Comparison of ENCODE assay signal across 24 cellular contexts in genomic region chr7:51007708-51008505, GRCh38.
A peak's percentile ranks its signal among the peaks of the same experiment; 100 is the strongest.
DNase-seq lines count a peak whose midpoint lies in the region; ATAC-seq and TF ChIP-seq lines count a peak whose summit lies in the region.
"Had no signal": no experiment of that assay in that cellular context is flagged by ENCODE, and none has a peak within 500 bp of the region (broad histone marks: within the 10 kb centered on the region; RNA-seq: fewer than 3 reads in every experiment).

No MANE protein-coding gene starts in this region.

- no peak overlapping the region for H3T11ph ChIP-seq in H9 (ENCODE audit: low read length)

- TF ChIP-seq CTCF in AG10803 (conservative IDR thresholded peaks at IDR 0.05; ENCODE audit: low read length), result no peak
- no peak for TF ChIP-seq CTCF in GM13976 (IDR thresholded peaks at IDR 0.05; ENCODE audit: borderline replicate concordance, control extremely low read depth, extremely low read depth, insufficient read depth, missing control alignments)
- TF ChIP-seq CTCF in lung (IDR thresholded peaks at IDR 0.05; ENCODE audit: control extremely low read depth, extremely low read depth), result no peak
- TF ChIP-seq CTCF in H9 (conservative IDR thresholded peaks at IDR 0.05), result no peak
- no peak for TF ChIP-seq CTCF in neural progenitor cell (IDR thresholded peaks at IDR 0.05)

- H2BK120ac ChIP-seq in H9 (ENCODE audit: low read depth, low read length, poor library complexity, severe bottlenecking), result no peak overlapping the region

- H3K9ac ChIP-seq in skeletal muscle tissue (ENCODE audit: low read depth in 1 of 3, low read length in 3 of 3), result no peak overlapping the region
- H3K9ac ChIP-seq in H9 (ENCODE audit: extremely low read depth, insufficient read length, low read length), result no peak overlapping the region
- H3K9ac ChIP-seq in neural progenitor cell, result no peak overlapping the region
- H3K9ac ChIP-seq: BLaER1 treated with 17β-estradiol and CSF1 and Interleukin-3, amounts not matched to agents 10 nM and 100 nM had no signal

- WGBS in lung, 2 donors, result 91% methylated on average over 17 of the region's 17 CpGs
- no CpG with 5 or more reads among the region's 17 CpGs for WGBS in H9 (ENCODE audit: extremely low coverage, insufficient read length, low lambda C conversion rate)

- H3K27me3 Mint-ChIP-seq in H9 (ENCODE audit: low read depth) (peaks cover 2% of the 10 kb centered on the region), neural progenitor cell (ENCODE audit: insufficient read depth, low read depth) (no peaks in the 10 kb centered on the region)
- H3K27me3 Mint-ChIP-seq: CD4-positive, alpha-beta T cell had no signal

- H3K4me3 ChIP-seq in AG10803 (ENCODE audit: low read length) (no peak overlapping the region), lung (no peak overlapping the region), skeletal muscle tissue (ENCODE audit: low read length in 3 of 3) (no peak overlapping the region), neural progenitor cell (no peak overlapping the region)
- H3K4me3 ChIP-seq: BLaER1 treated with 17β-estradiol and CSF1 and Interleukin-3, amounts not matched to agents 10 nM and 100 nM; GM12878; SK-N-MC had no signal

- no peaks in the 10 kb centered on the region for H3K9me3 Mint-ChIP-seq in H9
- H3K9me3 Mint-ChIP-seq in neural progenitor cell, result no peaks in the 10 kb centered on the region
- H3K9me3 Mint-ChIP-seq: CD4-positive, alpha-beta T cell had no signal

- H3K9me3 ChIP-seq in lung (ENCODE audit: control insufficient read depth in 2 of 2, insufficient read depth in 1 of 2, low read length in 1 of 2), result peaks cover 0 to 2% of the 10 kb centered on the region in 2 donors
- H3K9me3 ChIP-seq in skeletal muscle tissue (ENCODE audit: control insufficient read depth in 3 of 3, low read length in 3 of 3), result no peaks in the 10 kb centered on the region
- H3K9me3 ChIP-seq in H9 (ENCODE audit: control insufficient read depth, low read depth, low read length), result no peaks in the 10 kb centered on the region
- no peaks in the 10 kb centered on the region for H3K9me3 ChIP-seq in neural progenitor cell (ENCODE audit: low read depth)
- H3K9me3 ChIP-seq: BLaER1 treated with 17β-estradiol and CSF1 and Interleukin-3, amounts not matched to agents 10 nM and 100 nM had no signal

- H3K79me1 ChIP-seq in H9 (ENCODE audit: insufficient read depth, low read depth, low read length, poor library complexity, severe bottlenecking), result no peaks in the 10 kb centered on the region

- no peak overlapping the region for H2BK15ac ChIP-seq in H9 (ENCODE audit: low read depth, low read length)

- no peak overlapping the region for H2BK20ac ChIP-seq in H9 (ENCODE audit: low read depth, low read length, poor library complexity, severe bottlenecking)

- ATAC-seq in lung (ENCODE audit: insufficient read depth, low FRiP score), result no peak
- no peak for ATAC-seq in HG03354 (IDR thresholded peaks at IDR 0.05; ENCODE audit: poor library complexity, severe bottlenecking, unreplicated experiment)
- ATAC-seq: GM12878 had no signal

- H3K4me1 Mint-ChIP-seq in H9, result no peaks in the 10 kb centered on the region
- no peaks in the 10 kb centered on the region for H3K4me1 Mint-ChIP-seq in neural progenitor cell

- no peaks in the 10 kb centered on the region for H3F3A ChIP-seq in neural progenitor cell (ENCODE audit: low read depth)

- no peaks in the 10 kb centered on the region for H3K4me1 ChIP-seq in lung (ENCODE audit: control insufficient read depth in 2 of 2, insufficient read depth in 2 of 2, low read length in 2 of 2)
- peaks cover 8 to 22% (median 13%) of the 10 kb centered on the region in 3 donors for H3K4me1 ChIP-seq in skeletal muscle tissue (ENCODE audit: control insufficient read depth in 3 of 3, insufficient read depth in 3 of 3, low read length in 3 of 3)
- no peaks in the 10 kb centered on the region for H3K4me1 ChIP-seq in H9 (ENCODE audit: insufficient read depth, low read length)
- H3K4me1 ChIP-seq in neural progenitor cell, result no peaks in the 10 kb centered on the region

- no peak overlapping the region for H3K14ac ChIP-seq in H9 (ENCODE audit: insufficient read depth, low read length)

- H3K27me3 ChIP-seq in lung (ENCODE audit: control insufficient read depth, insufficient read depth), result no peaks in the 10 kb centered on the region
- no peaks in the 10 kb centered on the region for H3K27me3 ChIP-seq in skeletal muscle tissue (ENCODE audit: control insufficient read depth in 3 of 3, insufficient read depth in 3 of 3, low read length in 3 of 3)
- H3K27me3 ChIP-seq in H9 (ENCODE audit: insufficient read depth, low read length), result no peaks in the 10 kb centered on the region
- H3K27me3 ChIP-seq in neural progenitor cell, result no peaks in the 10 kb centered on the region
- H3K27me3 ChIP-seq: BLaER1 treated with 17β-estradiol and CSF1 and Interleukin-3, amounts not matched to agents 10 nM and 100 nM had no signal

- in situ Hi-C loops in GM13976 (cut with MboI; ENCODE audit: low sequenced_read_pairs, unreplicated experiment), result no loop called here

- H2BK12ac ChIP-seq in H9 (ENCODE audit: insufficient read length, low read depth, low read length), result no peak overlapping the region

- no peaks in the 10 kb centered on the region for H3K23me2 ChIP-seq in H9 (ENCODE audit: insufficient read length, low read depth, low read length, poor library complexity, severe bottlenecking)

- H3K4ac ChIP-seq in H9 (ENCODE audit: low read depth, low read length), result no peak overlapping the region

- H4K5ac ChIP-seq in H9 (ENCODE audit: insufficient read length, low read depth, low read length), result no peak overlapping the region

- no peak overlapping the region for H3K56ac ChIP-seq in H9 (ENCODE audit: insufficient read length, low read depth, low read length)

- H4K91ac ChIP-seq in H9 (ENCODE audit: insufficient read length, low read depth, low read length), result no peak overlapping the region

- H3K27ac ChIP-seq in lung (ENCODE audit: low read depth in 1 of 2, low read length in 1 of 2) (no peak overlapping the region), skeletal muscle tissue (ENCODE audit: low read depth, low read length) (peak overlapping the region; percentile 23), H9 (ENCODE audit: insufficient read length, low read depth, low read length) (no peak overlapping the region), neural progenitor cell (no peak overlapping the region)
- H3K27ac ChIP-seq: BLaER1 treated with 17β-estradiol and CSF1 and Interleukin-3, amounts not matched to agents 10 nM and 100 nM; SK-N-MC had no signal

- no peaks in the 10 kb centered on the region for H4K20me1 ChIP-seq in H9 (ENCODE audit: control insufficient read depth, insufficient read depth, insufficient read length)
- H4K20me1 ChIP-seq in neural progenitor cell (ENCODE audit: low read depth), result no peaks in the 10 kb centered on the region
- H4K20me1 ChIP-seq: BLaER1 treated with 17β-estradiol and CSF1 and Interleukin-3, amounts not matched to agents 10 nM and 100 nM had no signal

- DNase-seq in AG10803 (ENCODE audit: low read depth) (peak; percentile 49), GM13976 (ENCODE audit: low spot score) (peak; percentile 4), lung (ENCODE audit: low spot score) (peak; percentile 11), H9 (no peak), neural progenitor cell (ENCODE audit: low spot score) (no peak)
- DNase-seq: AML-193; CD4-positive, alpha-beta T cell; GOT3; HCEC 1CT; Karpas-422; NCI-H1092 treated with DMSO at 0.1 percent for 48 hours; NCI-H1436; NCI-H187; NCI-H2081 treated with DMSO at 0.1 percent for 48 hours; NCI-H2171 treated with DMSO at 0.1 percent for 48 hours; NCI-H446; NCI-H524 treated with DMSO at 0.1 percent for 48 hours; NCI-H774; SIG-M5 had no signal

- no peak overlapping the region for H2AK5ac ChIP-seq in H9 (ENCODE audit: insufficient read length, low read length)

- no peak overlapping the region for H3K18ac ChIP-seq in H9 (ENCODE audit: insufficient read length, low read depth, low read length)

- no peak overlapping the region for H3K23ac ChIP-seq in H9 (ENCODE audit: insufficient read length, low read depth, low read length)

- no peak overlapping the region for H4K8ac ChIP-seq in H9 (replicated peaks; ENCODE audit: insufficient read length, low read depth, low read length)

- no peak overlapping the region for H3K4me3 Mint-ChIP-seq in H9
- no peak overlapping the region for H3K4me3 Mint-ChIP-seq in neural progenitor cell
- H3K4me3 Mint-ChIP-seq: CD4-positive, alpha-beta T cell had no signal

- H2AFZ ChIP-seq in H9 (ENCODE audit: low read length) (no peak overlapping the region), neural progenitor cell (replicated peaks) (no peak overlapping the region)

- H3K36me3 Mint-ChIP-seq in H9 (ENCODE audit: insufficient read depth in 1 of 3, low read depth in 3 of 3), result no peaks in the 10 kb centered on the region; a peak in 2 of 7 replicates
- no peaks in the 10 kb centered on the region for H3K36me3 Mint-ChIP-seq in neural progenitor cell

- H3K4me2 ChIP-seq in H9 (ENCODE audit: insufficient read depth, insufficient read length, low read length) (no peak overlapping the region), neural progenitor cell (no peak overlapping the region)

- H3K79me2 ChIP-seq in H9 (ENCODE audit: insufficient read depth, low read length), result no peaks in the 10 kb centered on the region
- no peaks in the 10 kb centered on the region for H3K79me2 ChIP-seq in neural progenitor cell (ENCODE audit: low read depth)

- H3K36me3 ChIP-seq in lung (ENCODE audit: control insufficient read depth in 2 of 2, insufficient read depth in 2 of 2, low read length in 2 of 2), result no peaks in the 10 kb centered on the region
- H3K36me3 ChIP-seq in skeletal muscle tissue (ENCODE audit: control insufficient read depth in 3 of 3, insufficient read depth in 3 of 3, low read length in 3 of 3), result no peaks in the 10 kb centered on the region
- no peaks in the 10 kb centered on the region for H3K36me3 ChIP-seq in neural progenitor cell
- H3K36me3 ChIP-seq: BLaER1 treated with 17β-estradiol and CSF1 and Interleukin-3, amounts not matched to agents 10 nM and 100 nM had no signal

- H2BK5ac ChIP-seq in H9 (ENCODE audit: insufficient read length, low read length), result no peak overlapping the region

- H3K27ac Mint-ChIP-seq in H9 (no peak overlapping the region), neural progenitor cell (no peak overlapping the region)
- H3K27ac Mint-ChIP-seq: CD4-positive, alpha-beta T cell had no signal

Comparison
In these comparisons a context has a peak if more than half of its experiments do, and no peak if none do; other contexts are left out.
1. DNase-seq: peak in AG10803 (single experiment), GM13976 (single experiment) and lung (single experiment); none in H9 (single experiment) and neural progenitor cell (single experiment).